ENCODE assay signal across 1 cellular context in the genomic region with DNA sequence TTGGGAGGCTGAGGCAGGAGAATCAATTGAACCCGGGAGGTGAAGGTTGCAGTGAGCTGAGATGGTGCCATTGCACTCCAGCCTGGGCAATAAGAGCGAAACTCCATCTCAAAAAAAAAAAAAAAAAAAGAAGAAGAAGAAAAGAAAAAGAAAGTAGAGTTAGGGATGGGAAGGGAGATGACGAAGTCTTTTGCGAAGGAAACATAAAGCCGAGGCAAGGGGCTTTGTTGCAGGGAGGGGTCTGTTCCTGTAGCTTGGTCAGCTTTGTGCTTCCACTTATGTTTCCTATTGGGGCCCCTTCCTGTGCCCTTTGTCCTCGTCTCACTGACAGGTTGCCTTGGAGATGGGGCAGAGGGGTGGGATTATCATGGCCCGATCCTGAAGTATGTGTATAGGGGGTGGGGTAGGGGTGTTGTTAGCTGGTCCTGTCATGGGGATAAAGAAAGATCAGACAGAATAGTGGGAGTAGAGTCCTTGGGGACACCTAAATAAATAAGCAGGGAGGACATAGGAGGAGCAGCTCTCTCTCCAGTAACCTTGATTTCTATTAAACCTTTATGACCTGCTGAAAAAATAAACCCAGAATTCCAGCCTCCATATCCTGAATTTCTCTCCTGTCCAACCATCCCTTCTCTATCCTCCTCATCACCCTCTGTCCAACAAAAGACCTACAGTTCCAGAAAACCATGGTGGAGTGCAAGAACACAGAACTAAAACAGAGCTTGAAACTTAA.
TF ChIP-seq lines count a peak whose summit lies in the region.

No MANE protein-coding gene starts in this region.

TF ChIP-seq in HepG2, 621 proteins besides CTCF, POLR2A, EP300 and RAD21 (continued from another document and continues in another):
- TF ChIP-seq, protein P1, sequence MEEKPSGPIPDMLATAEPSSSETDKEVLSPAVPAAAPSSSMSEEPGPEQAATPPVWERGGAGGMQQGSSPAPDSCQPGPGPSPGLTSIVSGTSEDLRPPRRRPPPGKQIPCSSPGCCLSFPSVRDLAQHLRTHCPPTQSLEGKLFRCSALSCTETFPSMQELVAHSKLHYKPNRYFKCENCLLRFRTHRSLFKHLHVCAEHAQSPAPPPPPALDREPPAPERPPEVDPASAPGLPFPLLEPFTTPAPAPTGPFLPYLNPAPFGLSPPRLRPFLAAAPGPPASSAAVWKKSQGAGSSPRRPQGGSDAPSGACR (CRISPR knock-in tag; IDR thresholded peaks at IDR 0.05), result no peak; the same call in 1 of the 2 replicates
- TF ChIP-seq ZNF773 (CRISPR knock-in tag; IDR thresholded peaks at IDR 0.05; ENCODE audit: borderline replicate concordance) (no peak), ZNF432 (CRISPR knock-in tag; IDR thresholded peaks at IDR 0.05; ENCODE audit: borderline replicate concordance) (no peak), SNAI1 (CRISPR knock-in tag; IDR thresholded peaks at IDR 0.05; ENCODE audit: borderline replicate concordance) (no peak), SMYD3 (CRISPR knock-in tag; IDR thresholded peaks at IDR 0.05) (no peak; the same call in 1 of the 2 replicates), RXRB (CRISPR knock-in tag; IDR thresholded peaks at IDR 0.05; ENCODE audit: borderline replicate concordance) (peak; percentile 96), JDP2 (CRISPR knock-in tag; IDR thresholded peaks at IDR 0.05; ENCODE audit: borderline replicate concordance) (no peak; the same call in 1 of the 2 replicates), ZFP36 (IDR thresholded peaks at IDR 0.05; ENCODE audit: borderline replicate concordance, low read depth, low read length, partially characterized antibody) (no peak), FOXJ3 (CRISPR knock-in tag; IDR thresholded peaks at IDR 0.05; ENCODE audit: borderline replicate concordance) (peak; percentile 68), ZNF547 (CRISPR knock-in tag; IDR thresholded peaks at IDR 0.05) (no peak), HNF4G (IDR thresholded peaks at IDR 0.05; ENCODE audit: borderline replicate concordance, low read depth, low read length) (peak; percentile 99), HNF4G (CRISPR knock-in tag; IDR thresholded peaks at IDR 0.05; ENCODE audit: borderline replicate concordance, low read depth) (peak; percentile 91), NBN (conservative IDR thresholded peaks at IDR 0.05) (0 out of 2 replicates have a peak, but pooled peaks have one; percentile 14), ERF (CRISPR knock-in tag; IDR thresholded peaks at IDR 0.05) (peak; percentile 84), HOXA9 (CRISPR knock-in tag; IDR thresholded peaks at IDR 0.05; ENCODE audit: borderline replicate concordance) (no peak), KAT2B (IDR thresholded peaks at IDR 0.05; ENCODE audit: borderline replicate concordance, low read depth, low read length) (no peak), ZNF33B (CRISPR knock-in tag; IDR thresholded peaks at IDR 0.05) (no peak), KDM3A (CRISPR knock-in tag; IDR thresholded peaks at IDR 0.05; ENCODE audit: low read depth) (no peak), AGO2 (optimal IDR thresholded peaks at IDR 0.05; ENCODE audit: low read depth, low read length) (no peak), PITX1 (CRISPR knock-in tag; IDR thresholded peaks at IDR 0.05) (peak; percentile 99), MLLT10 (CRISPR knock-in tag; IDR thresholded peaks at IDR 0.05) (no peak), NR2F6 (IDR thresholded peaks at IDR 0.05) (peak; percentile 79), NR2F6 (CRISPR knock-in tag; IDR thresholded peaks at IDR 0.05) (peak; percentile 87), ZNF792 (CRISPR knock-in tag; IDR thresholded peaks at IDR 0.05) (peak; percentile 44; the same call in 1 of the 2 replicates), ZNF841 (CRISPR knock-in tag; IDR thresholded peaks at IDR 0.05; ENCODE audit: borderline replicate concordance) (no peak), MEIS2 (CRISPR knock-in tag; IDR thresholded peaks at IDR 0.05) (peak; percentile 79), HHEX (CRISPR knock-in tag; IDR thresholded peaks at IDR 0.05) (peak; percentile 67), ARNT (IDR thresholded peaks at IDR 0.05) (no peak), ZNF674 (CRISPR knock-in tag; IDR thresholded peaks at IDR 0.05; ENCODE audit: low read depth) (no peak), ZNF24 (IDR thresholded peaks at IDR 0.05) (no peak), ZBTB7B (CRISPR knock-in tag; IDR thresholded peaks at IDR 0.05) (peak; percentile 61; the same call in 1 of the 2 replicates), ZNF589 (CRISPR knock-in tag; conservative IDR thresholded peaks at IDR 0.05) (no peak; the same call in none of the 2 replicates), RELA (CRISPR knock-in tag; IDR thresholded peaks at IDR 0.05) (no peak)
- TF ChIP-seq, protein P2, sequence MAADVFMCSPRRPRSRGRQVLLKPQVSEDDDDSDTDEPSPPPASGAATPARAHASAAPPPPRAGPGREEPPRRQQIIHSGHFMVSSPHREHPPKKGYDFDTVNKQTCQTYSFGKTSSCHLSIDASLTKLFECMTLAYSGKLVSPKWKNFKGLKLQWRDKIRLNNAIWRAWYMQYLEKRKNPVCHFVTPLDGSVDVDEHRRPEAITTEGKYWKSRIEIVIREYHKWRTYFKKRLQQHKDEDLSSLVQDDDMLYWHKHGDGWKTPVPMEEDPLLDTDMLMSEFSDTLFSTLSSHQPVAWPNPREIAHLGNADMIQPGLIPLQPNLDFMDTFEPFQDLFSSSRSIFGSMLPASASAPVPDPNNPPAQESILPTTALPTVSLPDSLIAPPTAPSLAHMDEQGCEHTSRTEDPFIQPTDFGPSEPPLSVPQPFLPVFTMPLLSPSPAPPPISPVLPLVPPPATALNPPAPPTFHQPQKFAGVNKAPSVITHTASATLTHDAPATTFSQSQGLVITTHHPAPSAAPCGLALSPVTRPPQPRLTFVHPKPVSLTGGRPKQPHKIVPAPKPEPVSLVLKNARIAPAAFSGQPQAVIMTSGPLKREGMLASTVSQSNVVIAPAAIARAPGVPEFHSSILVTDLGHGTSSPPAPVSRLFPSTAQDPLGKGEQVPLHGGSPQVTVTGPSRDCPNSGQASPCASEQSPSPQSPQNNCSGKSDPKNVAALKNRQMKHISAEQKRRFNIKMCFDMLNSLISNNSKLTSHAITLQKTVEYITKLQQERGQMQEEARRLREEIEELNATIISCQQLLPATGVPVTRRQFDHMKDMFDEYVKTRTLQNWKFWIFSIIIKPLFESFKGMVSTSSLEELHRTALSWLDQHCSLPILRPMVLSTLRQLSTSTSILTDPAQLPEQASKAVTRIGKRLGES (CRISPR knock-in tag; IDR thresholded peaks at IDR 0.05; ENCODE audit: borderline replicate concordance), result no peak
- TF ChIP-seq, protein P3, sequence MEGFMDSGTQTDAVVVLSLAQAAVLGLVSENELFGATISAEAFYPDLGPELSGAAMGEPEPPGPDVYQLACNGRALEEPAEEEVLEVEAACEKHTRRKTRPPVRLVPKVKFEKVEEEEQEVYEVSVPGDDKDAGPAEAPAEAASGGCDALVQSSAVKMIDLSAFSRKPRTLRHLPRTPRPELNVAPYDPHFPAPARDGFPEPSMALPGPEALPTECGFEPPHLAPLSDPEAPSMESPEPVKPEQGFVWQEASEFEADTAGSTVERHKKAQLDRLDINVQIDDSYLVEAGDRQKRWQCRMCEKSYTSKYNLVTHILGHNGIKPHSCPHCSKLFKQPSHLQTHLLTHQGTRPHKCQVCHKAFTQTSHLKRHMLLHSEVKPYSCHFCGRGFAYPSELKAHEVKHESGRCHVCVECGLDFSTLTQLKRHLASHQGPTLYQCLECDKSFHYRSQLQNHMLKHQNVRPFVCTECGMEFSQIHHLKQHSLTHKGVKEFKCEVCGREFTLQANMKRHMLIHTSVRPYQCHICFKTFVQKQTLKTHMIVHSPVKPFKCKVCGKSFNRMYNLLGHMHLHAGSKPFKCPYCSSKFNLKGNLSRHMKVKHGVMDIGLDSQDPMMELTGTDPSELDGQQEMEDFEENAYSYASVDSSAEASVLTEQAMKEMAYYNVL (CRISPR knock-in tag; IDR thresholded peaks at IDR 0.05; ENCODE audit: borderline replicate concordance), result no peak
- TF ChIP-seq, protein P4, sequence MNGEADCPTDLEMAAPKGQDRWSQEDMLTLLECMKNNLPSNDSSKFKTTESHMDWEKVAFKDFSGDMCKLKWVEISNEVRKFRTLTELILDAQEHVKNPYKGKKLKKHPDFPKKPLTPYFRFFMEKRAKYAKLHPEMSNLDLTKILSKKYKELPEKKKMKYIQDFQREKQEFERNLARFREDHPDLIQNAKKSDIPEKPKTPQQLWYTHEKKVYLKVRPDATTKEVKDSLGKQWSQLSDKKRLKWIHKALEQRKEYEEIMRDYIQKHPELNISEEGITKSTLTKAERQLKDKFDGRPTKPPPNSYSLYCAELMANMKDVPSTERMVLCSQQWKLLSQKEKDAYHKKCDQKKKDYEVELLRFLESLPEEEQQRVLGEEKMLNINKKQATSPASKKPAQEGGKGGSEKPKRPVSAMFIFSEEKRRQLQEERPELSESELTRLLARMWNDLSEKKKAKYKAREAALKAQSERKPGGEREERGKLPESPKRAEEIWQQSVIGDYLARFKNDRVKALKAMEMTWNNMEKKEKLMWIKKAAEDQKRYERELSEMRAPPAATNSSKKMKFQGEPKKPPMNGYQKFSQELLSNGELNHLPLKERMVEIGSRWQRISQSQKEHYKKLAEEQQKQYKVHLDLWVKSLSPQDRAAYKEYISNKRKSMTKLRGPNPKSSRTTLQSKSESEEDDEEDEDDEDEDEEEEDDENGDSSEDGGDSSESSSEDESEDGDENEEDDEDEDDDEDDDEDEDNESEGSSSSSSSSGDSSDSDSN (CRISPR knock-in tag; IDR thresholded peaks at IDR 0.05), result no peak
- TF ChIP-seq, protein P5, sequence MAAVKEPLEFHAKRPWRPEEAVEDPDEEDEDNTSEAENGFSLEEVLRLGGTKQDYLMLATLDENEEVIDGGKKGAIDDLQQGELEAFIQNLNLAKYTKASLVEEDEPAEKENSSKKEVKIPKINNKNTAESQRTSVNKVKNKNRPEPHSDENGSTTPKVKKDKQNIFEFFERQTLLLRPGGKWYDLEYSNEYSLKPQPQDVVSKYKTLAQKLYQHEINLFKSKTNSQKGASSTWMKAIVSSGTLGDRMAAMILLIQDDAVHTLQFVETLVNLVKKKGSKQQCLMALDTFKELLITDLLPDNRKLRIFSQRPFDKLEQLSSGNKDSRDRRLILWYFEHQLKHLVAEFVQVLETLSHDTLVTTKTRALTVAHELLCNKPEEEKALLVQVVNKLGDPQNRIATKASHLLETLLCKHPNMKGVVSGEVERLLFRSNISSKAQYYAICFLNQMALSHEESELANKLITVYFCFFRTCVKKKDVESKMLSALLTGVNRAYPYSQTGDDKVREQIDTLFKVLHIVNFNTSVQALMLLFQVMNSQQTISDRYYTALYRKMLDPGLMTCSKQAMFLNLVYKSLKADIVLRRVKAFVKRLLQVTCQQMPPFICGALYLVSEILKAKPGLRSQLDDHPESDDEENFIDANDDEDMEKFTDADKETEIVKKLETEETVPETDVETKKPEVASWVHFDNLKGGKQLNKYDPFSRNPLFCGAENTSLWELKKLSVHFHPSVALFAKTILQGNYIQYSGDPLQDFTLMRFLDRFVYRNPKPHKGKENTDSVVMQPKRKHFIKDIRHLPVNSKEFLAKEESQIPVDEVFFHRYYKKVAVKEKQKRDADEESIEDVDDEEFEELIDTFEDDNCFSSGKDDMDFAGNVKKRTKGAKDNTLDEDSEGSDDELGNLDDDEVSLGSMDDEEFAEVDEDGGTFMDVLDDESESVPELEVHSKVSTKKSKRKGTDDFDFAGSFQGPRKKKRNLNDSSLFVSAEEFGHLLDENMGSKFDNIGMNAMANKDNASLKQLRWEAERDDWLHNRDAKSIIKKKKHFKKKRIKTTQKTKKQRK (IDR thresholded peaks at IDR 0.05; ENCODE audit: low read length), result no peak
- TF ChIP-seq, protein P6, sequence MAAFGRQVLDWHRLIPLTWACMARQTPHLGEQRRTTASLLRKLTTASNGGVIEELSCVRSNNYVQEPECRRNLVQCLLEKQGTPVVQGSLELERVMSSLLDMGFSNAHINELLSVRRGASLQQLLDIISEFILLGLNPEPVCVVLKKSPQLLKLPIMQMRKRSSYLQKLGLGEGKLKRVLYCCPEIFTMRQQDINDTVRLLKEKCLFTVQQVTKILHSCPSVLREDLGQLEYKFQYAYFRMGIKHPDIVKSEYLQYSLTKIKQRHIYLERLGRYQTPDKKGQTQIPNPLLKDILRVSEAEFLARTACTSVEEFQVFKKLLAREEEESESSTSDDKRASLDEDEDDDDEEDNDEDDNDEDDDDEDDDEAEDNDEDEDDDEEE (CRISPR knock-in tag; IDR thresholded peaks at IDR 0.05), result no peak
- TF ChIP-seq, protein P7, sequence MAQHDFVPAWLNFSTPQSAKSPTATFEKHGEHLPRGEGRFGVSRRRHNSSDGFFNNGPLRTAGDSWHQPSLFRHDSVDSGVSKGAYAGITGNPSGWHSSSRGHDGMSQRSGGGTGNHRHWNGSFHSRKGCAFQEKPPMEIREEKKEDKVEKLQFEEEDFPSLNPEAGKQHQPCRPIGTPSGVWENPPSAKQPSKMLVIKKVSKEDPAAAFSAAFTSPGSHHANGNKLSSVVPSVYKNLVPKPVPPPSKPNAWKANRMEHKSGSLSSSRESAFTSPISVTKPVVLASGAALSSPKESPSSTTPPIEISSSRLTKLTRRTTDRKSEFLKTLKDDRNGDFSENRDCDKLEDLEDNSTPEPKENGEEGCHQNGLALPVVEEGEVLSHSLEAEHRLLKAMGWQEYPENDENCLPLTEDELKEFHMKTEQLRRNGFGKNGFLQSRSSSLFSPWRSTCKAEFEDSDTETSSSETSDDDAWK (CRISPR knock-in tag; IDR thresholded peaks at IDR 0.05), result no peak
- TF ChIP-seq, protein P8, sequence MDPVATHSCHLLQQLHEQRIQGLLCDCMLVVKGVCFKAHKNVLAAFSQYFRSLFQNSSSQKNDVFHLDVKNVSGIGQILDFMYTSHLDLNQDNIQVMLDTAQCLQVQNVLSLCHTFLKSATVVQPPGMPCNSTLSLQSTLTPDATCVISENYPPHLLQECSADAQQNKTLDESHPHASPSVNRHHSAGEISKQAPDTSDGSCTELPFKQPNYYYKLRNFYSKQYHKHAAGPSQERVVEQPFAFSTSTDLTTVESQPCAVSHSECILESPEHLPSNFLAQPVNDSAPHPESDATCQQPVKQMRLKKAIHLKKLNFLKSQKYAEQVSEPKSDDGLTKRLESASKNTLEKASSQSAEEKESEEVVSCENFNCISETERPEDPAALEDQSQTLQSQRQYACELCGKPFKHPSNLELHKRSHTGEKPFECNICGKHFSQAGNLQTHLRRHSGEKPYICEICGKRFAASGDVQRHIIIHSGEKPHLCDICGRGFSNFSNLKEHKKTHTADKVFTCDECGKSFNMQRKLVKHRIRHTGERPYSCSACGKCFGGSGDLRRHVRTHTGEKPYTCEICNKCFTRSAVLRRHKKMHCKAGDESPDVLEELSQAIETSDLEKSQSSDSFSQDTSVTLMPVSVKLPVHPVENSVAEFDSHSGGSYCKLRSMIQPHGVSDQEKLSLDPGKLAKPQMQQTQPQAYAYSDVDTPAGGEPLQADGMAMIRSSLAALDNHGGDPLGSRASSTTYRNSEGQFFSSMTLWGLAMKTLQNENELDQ (CRISPR knock-in tag; IDR thresholded peaks at IDR 0.05; ENCODE audit: borderline replicate concordance), result no peak
- TF ChIP-seq, protein P9, sequence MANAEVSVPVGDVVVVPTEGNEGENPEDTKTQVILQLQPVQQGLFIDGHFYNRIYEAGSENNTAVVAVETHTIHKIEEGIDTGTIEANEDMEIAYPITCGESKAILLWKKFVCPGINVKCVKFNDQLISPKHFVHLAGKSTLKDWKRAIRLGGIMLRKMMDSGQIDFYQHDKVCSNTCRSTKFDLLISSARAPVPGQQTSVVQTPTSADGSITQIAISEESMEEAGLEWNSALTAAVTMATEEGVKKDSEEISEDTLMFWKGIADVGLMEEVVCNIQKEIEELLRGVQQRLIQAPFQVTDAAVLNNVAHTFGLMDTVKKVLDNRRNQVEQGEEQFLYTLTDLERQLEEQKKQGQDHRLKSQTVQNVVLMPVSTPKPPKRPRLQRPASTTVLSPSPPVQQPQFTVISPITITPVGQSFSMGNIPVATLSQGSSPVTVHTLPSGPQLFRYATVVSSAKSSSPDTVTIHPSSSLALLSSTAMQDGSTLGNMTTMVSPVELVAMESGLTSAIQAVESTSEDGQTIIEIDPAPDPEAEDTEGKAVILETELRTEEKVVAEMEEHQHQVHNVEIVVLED (CRISPR knock-in tag; IDR thresholded peaks at IDR 0.05; ENCODE audit: borderline replicate concordance), result no peak
